Comparison of ENCODE assay signal across 14 cellular contexts in genomic region chr9:77839459-77840140, GRCh38.
A peak's percentile ranks its signal among the peaks of the same experiment; 100 is the strongest.
DNase-seq lines count a peak whose midpoint lies in the region; ATAC-seq and TF ChIP-seq lines count a peak whose summit lies in the region.
"Had no signal": no experiment of that assay in that cellular context is flagged by ENCODE, and none has a peak within 500 bp of the region (broad histone marks: within the 10 kb centered on the region; RNA-seq: fewer than 3 reads in every experiment).

No MANE protein-coding gene starts in this region.

- H3K4me1 ChIP-seq in right atrium auricular region (peaks cover 0 to 3% of the 10 kb centered on the region in 2 donors), aorta (ENCODE audit: control insufficient read depth in 1 of 2, insufficient read depth in 2 of 2, low read length in 2 of 2) (peaks cover 3% of the 10 kb centered on the region in 2 donors)

- H3K27me3 ChIP-seq in right atrium auricular region (no peaks in the 10 kb centered on the region), aorta (ENCODE audit: control insufficient read depth in 1 of 2, insufficient read depth in 2 of 2, low read length in 1 of 2) (no peaks in the 10 kb centered on the region)
- H3K27me3 ChIP-seq: gastrocnemius medialis had no signal

- no peak overlapping the region for H3K4me3 ChIP-seq in right atrium auricular region
- no peak overlapping the region for H3K4me3 ChIP-seq in cardiac fibroblast (replicated peaks in 1 of 2; ENCODE audit: low read depth in 2 of 2, low read length in 2 of 2)
- no peak overlapping the region for H3K4me3 ChIP-seq in aorta (ENCODE audit: low read length in 2 of 2)
- H3K4me3 ChIP-seq: gastrocnemius medialis had no signal

- DNase-seq in Right ventricle myocardium superior: no peak
- no peak for DNase-seq in right atrium auricular region (ENCODE audit: low spot score)
- peak; percentile 88 for DNase-seq in cardiac fibroblast (ENCODE audit: low read depth in 2 of 2)
- DNase-seq in left colon: no peak
- no peak for DNase-seq in aorta
- no peak for DNase-seq in activated naive CD4-positive, alpha-beta T cell treated with anti-CD3 and anti-CD28 coated beads, Interleukin-2, amount 50 U/mL, for 72 hours (ENCODE audit: low spot score in 2 of 2)
- DNase-seq in globus pallidus (ENCODE audit: low spot score): no peak
- DNase-seq: 8988T, anterior cingulate cortex, DMS79, gastrocnemius medialis, NCI-H2081, T-helper 9 cell had no signal

- no peak overlapping the region for H3K27ac Mint-ChIP-seq in activated naive CD4-positive, alpha-beta T cell treated with anti-CD3 and anti-CD28 coated beads, Interleukin-2, amount 50 U/mL, for 72 hours

- TF ChIP-seq CTCF in right atrium auricular region (IDR thresholded peaks at IDR 0.05) (no peak), cardiac fibroblast (IDR thresholded peaks at IDR 0.05; ENCODE audit: low read depth, low read length) (no peak)

- ATAC-seq in Right ventricle myocardium superior (ENCODE audit: poor library complexity): peak; percentile 48
- ATAC-seq in left colon: peak; percentile 82
- peak; percentile 59 for ATAC-seq in aorta (ENCODE audit: low FRiP score)
- no peak for ATAC-seq in GM18498 (IDR thresholded peaks at IDR 0.05; ENCODE audit: unreplicated experiment)
- ATAC-seq in activated naive CD4-positive, alpha-beta T cell treated with anti-CD3 and anti-CD28 coated beads, Interleukin-2, amount 50 U/mL, for 72 hours: no peak
- ATAC-seq: gastrocnemius medialis had no signal

- H3K36me3 ChIP-seq in right atrium auricular region (no peaks in the 10 kb centered on the region), aorta (ENCODE audit: control insufficient read depth in 1 of 2, insufficient read depth in 2 of 2, low read length in 1 of 2) (no peaks in the 10 kb centered on the region)
- H3K36me3 ChIP-seq: gastrocnemius medialis had no signal

- H3K36me3 Mint-ChIP-seq in activated naive CD4-positive, alpha-beta T cell treated with anti-CD3 and anti-CD28 coated beads, Interleukin-2, amount 50 U/mL, for 72 hours: no peaks in the 10 kb centered on the region

- 28 to 30% methylated on average over 6 of the region's 6 CpGs for WGBS in aorta, 2 donors

- H3K9me3 ChIP-seq in right atrium auricular region (no peaks in the 10 kb centered on the region), aorta (ENCODE audit: control insufficient read depth, low read length) (no peaks in the 10 kb centered on the region)
- H3K9me3 ChIP-seq: gastrocnemius medialis had no signal

- no peaks in the 10 kb centered on the region for H3K9me3 Mint-ChIP-seq in activated naive CD4-positive, alpha-beta T cell treated with anti-CD3 and anti-CD28 coated beads, Interleukin-2, amount 50 U/mL, for 72 hours

- intact Hi-C loops in Right ventricle myocardium superior (cut with DNase I) (no loop called here), left colon (cut with DNase I, micrococcal nuclease) (loop anchor here in 1 of 2 donors (10.0 kb wide), 1 partner anchor 195 kb away; the partner anchor contains the start of gene GNAQ), aorta (cut with DNase I) (loop anchor here in 1 of 2 donors (10.0 kb wide), 1 partner anchor 195 kb away; the partner anchor contains the start of gene GNAQ)

- H3K27ac ChIP-seq in right atrium auricular region (no peak overlapping the region), aorta (ENCODE audit: low read depth in 1 of 2, low read length in 2 of 2) (peak overlapping the region; percentile 67 to 76)
- H3K27ac ChIP-seq: gastrocnemius medialis had no signal

Comparison
In these comparisons a context has a peak if more than half of its experiments do, and no peak if none do; other contexts are left out.
1. ATAC-seq: peak in Right ventricle myocardium superior (single experiment), left colon (single experiment) and aorta (single experiment); none in GM18498 (single experiment) and activated naive CD4-positive, alpha-beta T cell treated with anti-CD3 and anti-CD28 coated beads, Interleukin-2, amount 50 U/mL, for 72 hours (0 of 2).
2. DNase-seq: peak in cardiac fibroblast (2 of 2); none in Right ventricle myocardium superior (single experiment), right atrium auricular region (single experiment), left colon (0 of 2), aorta (0 of 2), activated naive CD4-positive, alpha-beta T cell treated with anti-CD3 and anti-CD28 coated beads, Interleukin-2, amount 50 U/mL, for 72 hours (0 of 2) and globus pallidus (single experiment).
3. H3K27ac ChIP-seq: peak in aorta (2 of 2); none in right atrium auricular region (0 of 2).